Comparison of ENCODE assay signal across 8 cellular contexts in the genomic region with DNA sequence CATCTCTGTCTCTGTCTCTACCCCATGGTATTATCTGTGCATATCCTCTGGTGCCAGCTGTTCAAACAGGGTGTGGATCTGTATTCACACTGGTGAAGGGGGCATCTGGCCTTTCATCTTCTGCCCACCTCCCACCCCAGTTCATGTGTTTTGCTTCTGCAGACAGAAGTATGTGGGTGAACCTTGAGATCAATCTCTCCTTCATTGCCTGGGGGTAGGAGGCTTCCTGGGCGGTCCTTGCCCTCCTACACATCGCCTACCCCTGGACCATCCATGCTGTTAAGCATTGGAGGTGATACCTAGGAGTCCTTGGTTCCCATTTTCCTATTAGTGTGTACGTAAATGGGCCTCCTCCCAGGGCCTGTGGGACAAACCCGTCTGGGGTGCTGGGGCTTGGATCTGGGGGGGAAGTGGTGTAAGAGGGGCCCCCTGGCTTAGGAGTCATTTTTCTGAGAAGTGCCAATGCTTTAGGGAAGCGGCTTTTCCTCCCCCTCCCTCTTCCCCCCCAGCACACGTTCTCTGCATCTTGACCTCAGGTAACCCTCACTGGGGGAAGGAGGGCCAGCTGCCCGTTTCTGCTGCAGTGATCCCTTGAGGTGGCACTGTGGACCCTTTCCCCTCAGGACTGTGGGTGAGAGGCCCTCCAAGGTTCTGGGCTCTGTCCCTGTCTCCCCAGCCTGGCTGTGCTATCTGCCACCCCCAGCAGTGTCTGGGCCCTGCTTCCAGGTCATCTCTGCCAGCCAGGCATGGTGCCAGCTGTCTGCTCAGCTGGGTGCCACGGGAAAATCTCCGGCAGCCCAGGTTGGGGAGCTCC. TPM values are rescaled to one million over a fixed set of nuclear protein-coding genes. Genes with fewer than 3 reads are reported as not detected.
DNase-seq lines count a peak whose midpoint lies in the region; ATAC-seq and TF ChIP-seq lines count a peak whose summit lies in the region.

No MANE protein-coding gene starts in this region.

- TF ChIP-seq EP300 in suprapubic skin (IDR thresholded peaks at IDR 0.05) = no peak

- intact Hi-C loops in activated CD4-positive, alpha-beta T cell treated with anti-CD3 and anti-CD28 coated beads for 36 hours (cut with DNase I, micrococcal nuclease) = loop anchor here in 1 of 2 experiments (10.0 kb wide), 1 partner anchor 555 kb away; no protein-coding TSS in a partner anchor
- intact Hi-C loops in Right ventricle myocardium superior (cut with DNase I) = no loop called here

- H3K36me3 ChIP-seq in suprapubic skin (no peaks in the 10 kb centered on the region), SJCRH30 (peaks cover 14% of the 10 kb centered on the region)

- H3K27me3 ChIP-seq in suprapubic skin (no peaks in the 10 kb centered on the region), SJCRH30 (no peaks in the 10 kb centered on the region)

- no peaks in the 10 kb centered on the region for H3K9me3 Mint-ChIP-seq in activated CD4-positive, alpha-beta T cell treated with anti-CD3 and anti-CD28 coated beads for 36 hours (ENCODE audit: low read depth)

- H3K4me3 Mint-ChIP-seq in activated CD4-positive, alpha-beta T cell treated with anti-CD3 and anti-CD28 coated beads for 36 hours = peak overlapping the region; percentile 2

- H3K9me3 ChIP-seq in suprapubic skin (no peaks in the 10 kb centered on the region), SJCRH30 (replicated peaks) (no peaks in the 10 kb centered on the region)

- ATAC-seq in activated CD4-positive, alpha-beta T cell treated with anti-CD3 and anti-CD28 coated beads for 36 hours = peak; percentile 46
- ATAC-seq in Right ventricle myocardium superior (ENCODE audit: poor library complexity) = peak; percentile 44
- ATAC-seq in GM18861 (IDR thresholded peaks at IDR 0.05; ENCODE audit: unreplicated experiment) = no peak

- TF ChIP-seq CTCF in suprapubic skin (IDR thresholded peaks at IDR 0.05) = no peak

- H3K27ac ChIP-seq in suprapubic skin (peak overlapping the region; percentile 70), SJCRH30 (no peak overlapping the region)

- H3K4me1 Mint-ChIP-seq in activated CD4-positive, alpha-beta T cell treated with anti-CD3 and anti-CD28 coated beads for 36 hours = peaks cover 94% of the 10 kb centered on the region

- CTCF ChIA-PET in activated CD4-positive, alpha-beta T cell treated with anti-CD3 and anti-CD28 coated beads for 36 hours (lab: Charles Lee) = interaction anchor here (1.3 to 2.5 kb wide), 4 partner anchors 10 to 28 kb away, joined by 4 to 9 read pairs (median 6); no protein-coding TSS in a partner anchor

- peak overlapping the region; percentile 90 for H3K27ac Mint-ChIP-seq in activated CD4-positive, alpha-beta T cell treated with anti-CD3 and anti-CD28 coated beads for 36 hours

- H3K36me3 Mint-ChIP-seq in activated CD4-positive, alpha-beta T cell treated with anti-CD3 and anti-CD28 coated beads for 36 hours (ENCODE audit: low read depth) = peaks cover 34% of the 10 kb centered on the region

- H3K4me3 ChIP-seq in suprapubic skin (peak overlapping the region; percentile 15), SJCRH30 (no peak overlapping the region)

- no peak for TF ChIP-seq POLR2A in suprapubic skin (IDR thresholded peaks at IDR 0.05)

- POLR2A ChIA-PET in activated CD4-positive, alpha-beta T cell treated with anti-CD3 and anti-CD28 coated beads for 36 hours (lab: Charles Lee) = interaction anchor here (0.8 to 1.0 kb wide), 2 partner anchors 7 to 47 kb away, joined by 3 read pairs; no protein-coding TSS in a partner anchor

- peaks cover 100% of the 10 kb centered on the region for H3K4me1 ChIP-seq in suprapubic skin
- peaks cover 47% of the 10 kb centered on the region for H3K4me1 ChIP-seq in SJCRH30

- DNase-seq in activated CD4-positive, alpha-beta T cell treated with anti-CD3 and anti-CD28 coated beads for 36 hours = peak; percentile 64
- no peak for DNase-seq in activated CD4-positive, alpha-beta T cell treated with anti-CD3 and anti-CD28 coated beads for 48 hours
- DNase-seq in SKM-1 treated with dmso at 0.1 percent for 144 hours (lab: John Stamatoyannopoulos, UW; ENCODE audit: unreplicated experiment) (peak; percentile 81), Right ventricle myocardium superior (peak; percentile 89), suprapubic skin (ENCODE audit: low spot score in 2 of 2) (peak in 1 of 2 donors; percentile 69), SJCRH30 (no peak), AG20443 (ENCODE audit: low spot score) (no peak)

- WGBS in suprapubic skin = 17% methylated on average over 9 of the region's 9 CpGs

- no peaks in the 10 kb centered on the region for H3K27me3 Mint-ChIP-seq in activated CD4-positive, alpha-beta T cell treated with anti-CD3 and anti-CD28 coated beads for 36 hours

RNA-seq across cellular contexts. Expression of a gene that starts 21.2 kb away (rescaled TPM):
- 10 to 100 TPM; 29.8 to 40.2 TPM for total RNA-seq in activated CD4-positive, alpha-beta T cell treated with anti-CD3 and anti-CD28 coated beads for 36 hours
- total RNA-seq in Right ventricle myocardium superior (15.8 TPM), suprapubic skin (10 to 100 TPM; 19.4 to 32.1 (median 28.3) TPM)
- 42.3 and 43.2 TPM in 2 replicates for total RNA-seq in SJCRH30 (2014; rRNA removed; shearing (Covaris generic))

RNA-seq across cellular contexts. Expression of a gene that starts 34.3 kb away (rescaled TPM):
- not detected for total RNA-seq in activated CD4-positive, alpha-beta T cell treated with anti-CD3 and anti-CD28 coated beads for 36 hours
- total RNA-seq in Right ventricle myocardium superior = 1.3 TPM
- 1 to 10 TPM in 1 of 4 donors, not detected in 3; 2.1 TPM for total RNA-seq in suprapubic skin
- total RNA-seq in SJCRH30 (2014; rRNA removed; shearing (Covaris generic)) = not detected in 2 replicates

RNA-seq across cellular contexts. Expression of a gene that starts 42.5 kb away (rescaled TPM):
- 100 to 1,000 TPM; 105 to 171 TPM for total RNA-seq in activated CD4-positive, alpha-beta T cell treated with anti-CD3 and anti-CD28 coated beads for 36 hours
- total RNA-seq in Right ventricle myocardium superior (1.1 TPM), suprapubic skin (1 to 10 TPM; 2.7 to 5.3 (median 3.3) TPM)
- total RNA-seq in SJCRH30 (2014; rRNA removed; shearing (Covaris generic)) = 89.3 and 97.0 TPM in 2 replicates

Comparison
In these comparisons a context has a peak if more than half of its experiments do, and no peak if none do; other contexts are left out.
1. DNase-seq: peak in activated CD4-positive, alpha-beta T cell treated with anti-CD3 and anti-CD28 coated beads for 36 hours (single experiment), SKM-1 treated with dmso at 0.1 percent for 144 hours (single experiment) and Right ventricle myocardium superior (single experiment); none in activated CD4-positive, alpha-beta T cell treated with anti-CD3 and anti-CD28 coated beads for 48 hours (single experiment), SJCRH30 (0 of 2) and AG20443 (single experiment).
2. RNA of a gene that starts 42.5 kb away (total RNA-seq): 105 to 171 TPM in activated CD4-positive, alpha-beta T cell treated with anti-CD3 and anti-CD28 coated beads for 36 hours and 89.3 to 97.0 TPM in SJCRH30; 2.7 to 5.3 TPM in suprapubic skin and 1.1 TPM in Right ventricle myocardium superior (single experiment); every median in the first group is over 10 times any median in the second.